ENCODE assay signal across 17 cellular contexts in the genomic region with DNA sequence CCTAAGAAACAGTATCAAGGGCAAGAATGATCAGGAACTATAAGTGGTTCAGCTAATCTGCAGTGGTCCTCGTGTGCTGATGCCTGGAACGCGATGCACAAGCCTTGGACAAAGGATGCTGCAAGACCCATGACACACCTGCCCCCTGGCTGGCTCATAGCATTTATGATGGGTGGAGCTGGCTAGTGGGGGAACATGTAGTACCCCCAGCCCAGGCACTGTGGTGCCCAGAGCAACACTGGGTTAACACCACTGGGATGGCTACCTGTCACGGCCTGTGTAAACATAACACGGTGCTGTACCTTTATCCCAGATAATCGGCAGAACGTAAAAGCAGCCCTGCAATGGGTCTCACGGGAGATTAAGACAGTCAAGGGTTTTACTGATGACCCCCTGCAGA.
DNase-seq lines count a peak whose midpoint lies in the region; ATAC-seq and TF ChIP-seq lines count a peak whose summit lies in the region.
"Had no signal": no experiment of that assay in that cellular context is flagged by ENCODE, and none has a peak within 500 bp of the region (broad histone marks: within the 10 kb centered on the region; RNA-seq: fewer than 3 reads in every experiment).

No MANE protein-coding gene starts in this region.

- H3K9me3 ChIP-seq in right atrium auricular region (no peaks in the 10 kb centered on the region), neural progenitor cell (ENCODE audit: low read depth) (no peaks in the 10 kb centered on the region)

- H3F3A ChIP-seq in neural progenitor cell (ENCODE audit: low read depth), result no peaks in the 10 kb centered on the region

- no peaks in the 10 kb centered on the region for H3K27me3 ChIP-seq in right atrium auricular region
- no peaks in the 10 kb centered on the region for H3K27me3 ChIP-seq in neural progenitor cell

- no peak for DNase-seq in Right ventricle myocardium inferior (ENCODE audit: missing footprints)
- no peak for DNase-seq in right atrium auricular region (ENCODE audit: low spot score)
- DNase-seq in epithelial cell of prostate (ENCODE audit: low read depth, low spot score), result no peak
- DNase-seq in neural progenitor cell (ENCODE audit: low spot score), result peak; percentile 13
- DNase-seq in RPMI8226, result no peak
- no peak for DNase-seq in NOMO-1 (lab: John Stamatoyannopoulos, UW; ENCODE audit: unreplicated experiment in 2 of 2)
- DNase-seq: COR-L47, EL, GOT3, NCI-H1048, NCI-H146, NCI-H2081, NCI-H510A treated with DMSO at 0.1 percent for 48 hours had no signal

- no peak for TF ChIP-seq CTCF in right atrium auricular region (IDR thresholded peaks at IDR 0.05)
- no peak for TF ChIP-seq CTCF in neural progenitor cell (IDR thresholded peaks at IDR 0.05)

- no peaks in the 10 kb centered on the region for H3K4me1 ChIP-seq in right atrium auricular region
- no peaks in the 10 kb centered on the region for H3K4me1 ChIP-seq in neural progenitor cell

- H3K36me3 ChIP-seq in right atrium auricular region, result peaks cover 4% of the 10 kb centered on the region
- no peaks in the 10 kb centered on the region for H3K36me3 ChIP-seq in neural progenitor cell

- H3K9ac ChIP-seq in neural progenitor cell, result no peak overlapping the region
- H3K9ac ChIP-seq: KMS-11 had no signal

- H3K4me3 ChIP-seq in right atrium auricular region (no peak overlapping the region), neural progenitor cell (no peak overlapping the region)

- H3K27ac ChIP-seq in right atrium auricular region (no peak overlapping the region), epithelial cell of prostate (peak overlapping the region; percentile 98), neural progenitor cell (no peak overlapping the region)
- H3K27ac ChIP-seq: KMS-11 had no signal

- no peaks in the 10 kb centered on the region for H3K9me3 Mint-ChIP-seq in neural progenitor cell
- H3K9me3 Mint-ChIP-seq: CD14-positive monocyte had no signal

- no peaks in the 10 kb centered on the region for H3K27me3 Mint-ChIP-seq in neural progenitor cell (ENCODE audit: insufficient read depth, low read depth)

- no peak overlapping the region for H3K27ac Mint-ChIP-seq in neural progenitor cell

- no peak overlapping the region for H3K4me3 Mint-ChIP-seq in neural progenitor cell
- H3K4me3 Mint-ChIP-seq: CD14-positive monocyte had no signal

- H4K20me1 ChIP-seq in neural progenitor cell (ENCODE audit: low read depth), result no peaks in the 10 kb centered on the region

- ATAC-seq in Right ventricle myocardium inferior, result peak; percentile 20
- no peak for ATAC-seq in HG02759 (IDR thresholded peaks at IDR 0.05; ENCODE audit: unreplicated experiment)
- no peak for ATAC-seq in HG02973 (IDR thresholded peaks at IDR 0.05; ENCODE audit: unreplicated experiment)

- no peaks in the 10 kb centered on the region for H3K79me2 ChIP-seq in neural progenitor cell (ENCODE audit: low read depth)

- no peaks in the 10 kb centered on the region for H3K4me1 Mint-ChIP-seq in neural progenitor cell

- H2AFZ ChIP-seq in neural progenitor cell (replicated peaks), result no peak overlapping the region

- peaks cover 8% of the 10 kb centered on the region for H3K36me3 Mint-ChIP-seq in neural progenitor cell

- intact Hi-C loops in Right ventricle myocardium inferior (cut with DNase I), result no loop called here

- H3K4me2 ChIP-seq in neural progenitor cell, result no peak overlapping the region
- H3K4me2 ChIP-seq: KMS-11 had no signal
